In the genomic region with DNA sequence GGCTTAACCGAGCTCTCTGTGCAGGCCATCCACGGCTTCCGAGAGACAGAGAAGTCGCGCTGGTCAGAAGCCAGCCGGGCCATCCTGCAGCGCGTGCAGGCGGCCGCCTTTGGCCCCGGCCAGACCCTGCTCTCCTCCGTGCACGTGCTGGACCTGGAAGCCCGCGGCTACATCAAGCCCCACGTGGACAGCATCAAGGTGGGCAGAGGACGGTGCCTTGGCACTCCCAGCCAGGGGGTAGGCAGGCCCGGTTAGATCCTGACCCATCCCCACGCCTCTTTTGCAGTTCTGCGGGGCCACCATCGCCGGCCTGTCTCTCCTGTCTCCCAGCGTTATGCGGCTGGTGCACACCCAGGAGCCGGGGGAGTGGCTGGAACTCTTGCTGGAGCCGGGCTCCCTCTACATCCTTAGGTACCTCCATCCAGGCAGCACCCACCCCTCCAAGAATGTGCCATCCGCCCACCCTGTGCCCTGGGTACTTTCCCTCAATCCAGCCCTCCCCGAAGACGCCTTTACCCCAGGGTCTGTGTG, we compare ENCODE assay signal across 1 cellular context.
TF ChIP-seq lines count a peak whose summit lies in the region.

No MANE protein-coding gene starts in this region.

TF ChIP-seq in H1, 55 proteins besides CTCF, POLR2A, EP300 and RAD21:
- TF ChIP-seq TAF1 (IDR thresholded peaks at IDR 0.05; ENCODE audit: low read depth, low read length) = no peak
- no peak for TF ChIP-seq CHD1 (IDR thresholded peaks at IDR 0.05; ENCODE audit: low read depth, low read length)
- TF ChIP-seq CTBP2 (IDR thresholded peaks at IDR 0.05; ENCODE audit: borderline replicate concordance, insufficient read depth, insufficient read length, low read length) = no peak
- TF ChIP-seq SP2 (IDR thresholded peaks at IDR 0.05; ENCODE audit: low read length) = no peak
- no peak for TF ChIP-seq SIN3A (conservative IDR thresholded peaks at IDR 0.05 in 1 of 2, IDR thresholded peaks at IDR 0.05 in 1 of 2; ENCODE audit: low read depth in 1 of 2, low read length in 2 of 2)
- TF ChIP-seq PHF8 (conservative IDR thresholded peaks at IDR 0.05; ENCODE audit: low read depth, low read length) = no peak
- TF ChIP-seq RBBP5 (IDR thresholded peaks at IDR 0.05; ENCODE audit: borderline replicate concordance, low read depth, low read length) = no peak
- TF ChIP-seq CEBPB (IDR thresholded peaks at IDR 0.05; ENCODE audit: low read depth, low read length) = no peak
- TF ChIP-seq CBX8 (IDR thresholded peaks at IDR 0.05; ENCODE audit: borderline replicate concordance, low read depth, low read length) = no peak
- TF ChIP-seq BRCA1 (IDR thresholded peaks at IDR 0.05; ENCODE audit: low read depth, low read length) = no peak
- TF ChIP-seq NRF1 (IDR thresholded peaks at IDR 0.05; ENCODE audit: low read depth, low read length) = no peak
- TF ChIP-seq, protein P1, sequence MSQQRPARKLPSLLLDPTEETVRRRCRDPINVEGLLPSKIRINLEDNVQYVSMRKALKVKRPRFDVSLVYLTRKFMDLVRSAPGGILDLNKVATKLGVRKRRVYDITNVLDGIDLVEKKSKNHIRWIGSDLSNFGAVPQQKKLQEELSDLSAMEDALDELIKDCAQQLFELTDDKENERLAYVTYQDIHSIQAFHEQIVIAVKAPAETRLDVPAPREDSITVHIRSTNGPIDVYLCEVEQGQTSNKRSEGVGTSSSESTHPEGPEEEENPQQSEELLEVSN (IDR thresholded peaks at IDR 0.05) = no peak
- no peak for TF ChIP-seq TEAD4 (IDR thresholded peaks at IDR 0.05; ENCODE audit: low read depth, low read length)
- no peak for TF ChIP-seq RFX5 (IDR thresholded peaks at IDR 0.05; ENCODE audit: borderline replicate concordance, low read depth, low read length)
- TF ChIP-seq TAF7 (optimal IDR thresholded peaks at IDR 0.05; ENCODE audit: borderline replicate concordance, low read depth, low read length) = no peak
- no peak for TF ChIP-seq EZH2 (IDR thresholded peaks at IDR 0.05; ENCODE audit: low read depth, low read length, severe bottlenecking)
- TF ChIP-seq CBX5 (IDR thresholded peaks at IDR 0.05; ENCODE audit: low read depth, low read length) = no peak
- TF ChIP-seq, protein P2, sequence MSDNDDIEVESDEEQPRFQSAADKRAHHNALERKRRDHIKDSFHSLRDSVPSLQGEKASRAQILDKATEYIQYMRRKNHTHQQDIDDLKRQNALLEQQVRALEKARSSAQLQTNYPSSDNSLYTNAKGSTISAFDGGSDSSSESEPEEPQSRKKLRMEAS (IDR thresholded peaks at IDR 0.05) = no peak
- TF ChIP-seq HDAC2 (IDR thresholded peaks at IDR 0.05; ENCODE audit: borderline replicate concordance in 1 of 2, low read depth in 2 of 2, low read length in 2 of 2) = no peak
